ENCODE assay signal across 1 cellular context in the genomic region with DNA sequence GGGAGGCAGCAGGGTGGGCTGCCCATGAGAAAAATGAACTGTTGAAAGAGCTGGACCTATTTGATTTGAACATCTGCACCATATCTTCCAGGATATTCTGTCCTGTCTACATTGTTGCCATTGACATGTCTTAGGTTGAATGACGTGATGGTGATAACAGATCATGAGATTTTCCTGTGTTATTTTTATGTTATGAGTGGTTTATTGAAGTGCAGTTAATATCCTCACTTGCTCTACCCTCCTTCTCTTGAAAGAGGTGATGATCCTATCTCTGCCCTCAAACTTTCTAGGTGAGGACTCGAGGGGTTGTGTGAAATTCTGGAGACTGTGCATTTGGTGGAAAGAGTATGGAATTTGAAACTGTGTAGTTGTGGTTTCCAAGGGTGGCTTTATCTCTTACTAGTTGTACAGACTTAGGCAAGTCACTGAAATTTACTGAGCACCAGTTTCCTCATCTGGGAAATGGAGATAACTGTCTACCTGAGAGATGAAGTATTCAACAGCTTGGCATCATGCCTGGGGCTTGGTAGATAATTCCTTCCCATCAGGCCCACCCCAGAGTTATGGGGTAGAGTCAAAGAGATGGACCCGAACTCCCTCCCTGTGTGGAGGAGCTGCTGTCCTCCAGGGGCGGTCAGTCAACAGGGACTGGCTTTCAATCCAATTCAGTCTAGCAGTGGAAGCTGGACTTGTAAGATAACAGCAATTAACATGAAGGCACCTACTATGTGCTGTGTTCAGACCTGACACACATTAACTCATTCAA.
TF ChIP-seq lines count a peak whose summit lies in the region.

No MANE protein-coding gene starts in this region.

TF ChIP-seq in K562, 482 proteins besides CTCF, POLR2A, EP300 and RAD21 (continued from another document and continues in another):
- TF ChIP-seq THAP12 (CRISPR knock-in tag; IDR thresholded peaks at IDR 0.05) (no peak), MBD2 (IDR thresholded peaks at IDR 0.05; ENCODE audit: borderline replicate concordance, low read depth) (no peak), ETV5 (CRISPR knock-in tag; IDR thresholded peaks at IDR 0.05; ENCODE audit: low read depth) (no peak), TAF15 (IDR thresholded peaks at IDR 0.05; ENCODE audit: low read depth, low read length) (no peak), ESRRB (CRISPR knock-in tag; IDR thresholded peaks at IDR 0.05; ENCODE audit: borderline replicate concordance) (no peak), ZFX (CRISPR knock-in tag; IDR thresholded peaks at IDR 0.05) (no peak), LEF1 (IDR thresholded peaks at IDR 0.05) (peak; percentile 76), ZFP36 (IDR thresholded peaks at IDR 0.05; ENCODE audit: low read depth, low read length, partially characterized antibody) (no peak), KAT7 (CRISPR knock-in tag; IDR thresholded peaks at IDR 0.05; ENCODE audit: borderline replicate concordance) (no peak), KHSRP (IDR thresholded peaks at IDR 0.05) (no peak), ZNF445 (CRISPR knock-in tag; IDR thresholded peaks at IDR 0.05; ENCODE audit: low read depth) (no peak), ZNF280A (IDR thresholded peaks at IDR 0.05; ENCODE audit: low read depth, partially characterized antibody) (no peak), CBFA2T3 (IDR thresholded peaks at IDR 0.05) (peak; percentile 92), CCAR2 (IDR thresholded peaks at IDR 0.05; ENCODE audit: low read depth, low read length) (no peak), ARID1B (IDR thresholded peaks at IDR 0.05) (peak; percentile 93), TEAD2 (tag; IDR thresholded peaks at IDR 0.05) (peak; percentile 49; the same call in 1 of the 2 replicates), ZNF644 (tag; IDR thresholded peaks at IDR 0.05; ENCODE audit: low read depth) (peak; percentile 71), GTF2A2 (tag; IDR thresholded peaks at IDR 0.05) (no peak), TAL1 (IDR thresholded peaks at IDR 0.05) (peak; percentile 86), JUN (IDR thresholded peaks at IDR 0.05; ENCODE audit: borderline replicate concordance, low read depth, low read length) (no peak), JUN (CRISPR knock-in tag; IDR thresholded peaks at IDR 0.05; ENCODE audit: borderline replicate concordance) (no peak; the same call in 1 of the 2 replicates), GABPB2 (CRISPR knock-in tag; conservative IDR thresholded peaks at IDR 0.05) (no peak), CHD7 (IDR thresholded peaks at IDR 0.05; ENCODE audit: low read depth, low read length) (no peak)
- TF ChIP-seq, protein P1, sequence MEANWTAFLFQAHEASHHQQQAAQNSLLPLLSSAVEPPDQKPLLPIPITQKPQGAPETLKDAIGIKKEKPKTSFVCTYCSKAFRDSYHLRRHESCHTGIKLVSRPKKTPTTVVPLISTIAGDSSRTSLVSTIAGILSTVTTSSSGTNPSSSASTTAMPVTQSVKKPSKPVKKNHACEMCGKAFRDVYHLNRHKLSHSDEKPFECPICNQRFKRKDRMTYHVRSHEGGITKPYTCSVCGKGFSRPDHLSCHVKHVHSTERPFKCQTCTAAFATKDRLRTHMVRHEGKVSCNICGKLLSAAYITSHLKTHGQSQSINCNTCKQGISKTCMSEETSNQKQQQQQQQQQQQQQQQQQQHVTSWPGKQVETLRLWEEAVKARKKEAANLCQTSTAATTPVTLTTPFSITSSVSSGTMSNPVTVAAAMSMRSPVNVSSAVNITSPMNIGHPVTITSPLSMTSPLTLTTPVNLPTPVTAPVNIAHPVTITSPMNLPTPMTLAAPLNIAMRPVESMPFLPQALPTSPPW (CRISPR knock-in tag; IDR thresholded peaks at IDR 0.05): no peak; the same call in none of the 2 replicates
- TF ChIP-seq, protein P2, sequence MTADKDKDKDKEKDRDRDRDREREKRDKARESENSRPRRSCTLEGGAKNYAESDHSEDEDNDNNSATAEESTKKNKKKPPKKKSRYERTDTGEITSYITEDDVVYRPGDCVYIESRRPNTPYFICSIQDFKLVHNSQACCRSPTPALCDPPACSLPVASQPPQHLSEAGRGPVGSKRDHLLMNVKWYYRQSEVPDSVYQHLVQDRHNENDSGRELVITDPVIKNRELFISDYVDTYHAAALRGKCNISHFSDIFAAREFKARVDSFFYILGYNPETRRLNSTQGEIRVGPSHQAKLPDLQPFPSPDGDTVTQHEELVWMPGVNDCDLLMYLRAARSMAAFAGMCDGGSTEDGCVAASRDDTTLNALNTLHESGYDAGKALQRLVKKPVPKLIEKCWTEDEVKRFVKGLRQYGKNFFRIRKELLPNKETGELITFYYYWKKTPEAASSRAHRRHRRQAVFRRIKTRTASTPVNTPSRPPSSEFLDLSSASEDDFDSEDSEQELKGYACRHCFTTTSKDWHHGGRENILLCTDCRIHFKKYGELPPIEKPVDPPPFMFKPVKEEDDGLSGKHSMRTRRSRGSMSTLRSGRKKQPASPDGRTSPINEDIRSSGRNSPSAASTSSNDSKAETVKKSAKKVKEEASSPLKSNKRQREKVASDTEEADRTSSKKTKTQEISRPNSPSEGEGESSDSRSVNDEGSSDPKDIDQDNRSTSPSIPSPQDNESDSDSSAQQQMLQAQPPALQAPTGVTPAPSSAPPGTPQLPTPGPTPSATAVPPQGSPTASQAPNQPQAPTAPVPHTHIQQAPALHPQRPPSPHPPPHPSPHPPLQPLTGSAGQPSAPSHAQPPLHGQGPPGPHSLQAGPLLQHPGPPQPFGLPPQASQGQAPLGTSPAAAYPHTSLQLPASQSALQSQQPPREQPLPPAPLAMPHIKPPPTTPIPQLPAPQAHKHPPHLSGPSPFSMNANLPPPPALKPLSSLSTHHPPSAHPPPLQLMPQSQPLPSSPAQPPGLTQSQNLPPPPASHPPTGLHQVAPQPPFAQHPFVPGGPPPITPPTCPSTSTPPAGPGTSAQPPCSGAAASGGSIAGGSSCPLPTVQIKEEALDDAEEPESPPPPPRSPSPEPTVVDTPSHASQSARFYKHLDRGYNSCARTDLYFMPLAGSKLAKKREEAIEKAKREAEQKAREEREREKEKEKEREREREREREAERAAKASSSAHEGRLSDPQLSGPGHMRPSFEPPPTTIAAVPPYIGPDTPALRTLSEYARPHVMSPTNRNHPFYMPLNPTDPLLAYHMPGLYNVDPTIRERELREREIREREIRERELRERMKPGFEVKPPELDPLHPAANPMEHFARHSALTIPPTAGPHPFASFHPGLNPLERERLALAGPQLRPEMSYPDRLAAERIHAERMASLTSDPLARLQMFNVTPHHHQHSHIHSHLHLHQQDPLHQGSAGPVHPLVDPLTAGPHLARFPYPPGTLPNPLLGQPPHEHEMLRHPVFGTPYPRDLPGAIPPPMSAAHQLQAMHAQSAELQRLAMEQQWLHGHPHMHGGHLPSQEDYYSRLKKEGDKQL (CRISPR knock-in tag; IDR thresholded peaks at IDR 0.05; ENCODE audit: borderline replicate concordance): no peak
- TF ChIP-seq, protein P3, sequence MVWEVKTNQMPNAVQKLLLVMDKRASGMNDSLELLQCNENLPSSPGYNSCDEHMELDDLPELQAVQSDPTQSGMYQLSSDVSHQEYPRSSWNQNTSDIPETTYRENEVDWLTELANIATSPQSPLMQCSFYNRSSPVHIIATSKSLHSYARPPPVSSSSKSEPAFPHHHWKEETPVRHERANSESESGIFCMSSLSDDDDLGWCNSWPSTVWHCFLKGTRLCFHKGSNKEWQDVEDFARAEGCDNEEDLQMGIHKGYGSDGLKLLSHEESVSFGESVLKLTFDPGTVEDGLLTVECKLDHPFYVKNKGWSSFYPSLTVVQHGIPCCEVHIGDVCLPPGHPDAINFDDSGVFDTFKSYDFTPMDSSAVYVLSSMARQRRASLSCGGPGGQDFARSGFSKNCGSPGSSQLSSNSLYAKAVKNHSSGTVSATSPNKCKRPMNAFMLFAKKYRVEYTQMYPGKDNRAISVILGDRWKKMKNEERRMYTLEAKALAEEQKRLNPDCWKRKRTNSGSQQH (CRISPR knock-in tag; IDR thresholded peaks at IDR 0.05): peak; percentile 47; the same call in 1 of the 2 replicates
- TF ChIP-seq, protein P4, sequence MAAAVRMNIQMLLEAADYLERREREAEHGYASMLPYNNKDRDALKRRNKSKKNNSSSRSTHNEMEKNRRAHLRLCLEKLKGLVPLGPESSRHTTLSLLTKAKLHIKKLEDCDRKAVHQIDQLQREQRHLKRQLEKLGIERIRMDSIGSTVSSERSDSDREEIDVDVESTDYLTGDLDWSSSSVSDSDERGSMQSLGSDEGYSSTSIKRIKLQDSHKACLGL (CRISPR knock-in tag; IDR thresholded peaks at IDR 0.05; ENCODE audit: borderline replicate concordance, poor library complexity, severe bottlenecking): no peak
